In genomic region chr19:13906525-13906904, GRCh38 we compare ENCODE assay signal across 1 cellular context.
TF ChIP-seq lines count a peak whose summit lies in the region.

No MANE protein-coding gene starts in this region.

TF ChIP-seq in HEK293, 187 proteins besides CTCF, POLR2A, EP300 and RAD21 (continued from another document):
- TF ChIP-seq, protein P1, sequence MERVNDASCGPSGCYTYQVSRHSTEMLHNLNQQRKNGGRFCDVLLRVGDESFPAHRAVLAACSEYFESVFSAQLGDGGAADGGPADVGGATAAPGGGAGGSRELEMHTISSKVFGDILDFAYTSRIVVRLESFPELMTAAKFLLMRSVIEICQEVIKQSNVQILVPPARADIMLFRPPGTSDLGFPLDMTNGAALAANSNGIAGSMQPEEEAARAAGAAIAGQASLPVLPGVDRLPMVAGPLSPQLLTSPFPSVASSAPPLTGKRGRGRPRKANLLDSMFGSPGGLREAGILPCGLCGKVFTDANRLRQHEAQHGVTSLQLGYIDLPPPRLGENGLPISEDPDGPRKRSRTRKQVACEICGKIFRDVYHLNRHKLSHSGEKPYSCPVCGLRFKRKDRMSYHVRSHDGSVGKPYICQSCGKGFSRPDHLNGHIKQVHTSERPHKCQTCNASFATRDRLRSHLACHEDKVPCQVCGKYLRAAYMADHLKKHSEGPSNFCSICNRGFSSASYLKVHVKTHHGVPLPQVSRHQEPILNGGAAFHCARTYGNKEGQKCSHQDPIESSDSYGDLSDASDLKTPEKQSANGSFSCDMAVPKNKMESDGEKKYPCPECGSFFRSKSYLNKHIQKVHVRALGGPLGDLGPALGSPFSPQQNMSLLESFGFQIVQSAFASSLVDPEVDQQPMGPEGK (tag by site-specific recombination; IDR thresholded peaks at IDR 0.05) = peak; percentile 6; the same call in 1 of the 2 replicates
